Comparison of ENCODE assay signal across 22 cellular contexts in genomic region chr2:100185105-100185504, GRCh38.
"Had no signal": no experiment of that assay in that cellular context is flagged by ENCODE, and none has a peak within 500 bp of the region (broad histone marks: within the 10 kb centered on the region; RNA-seq: fewer than 3 reads in every experiment).

No MANE protein-coding gene starts in this region.

- ATAC-seq: activated T-cell treated with anti-CD3 and anti-CD28 coated beads, Interleukin-2, amount 50 U/mL, for 4 hours; activated T-helper 17 cell treated with anti-CD3 and anti-CD28 coated beads, Interleukin-2, amount 50 U/mL, for 72 hours; right lobe of liver had no signal

- H3K9me3 ChIP-seq: heart left ventricle, right lobe of liver, tibial nerve had no signal

- H3K27me3 ChIP-seq: heart left ventricle, right lobe of liver, tibial nerve had no signal

- DNase-seq: activated CD4-positive, alpha-beta memory T cell treated with anti-CD3 and anti-CD28 coated beads for 36 hours; activated CD4-positive, alpha-beta T cell treated with anti-CD3 and anti-CD28 coated beads, Interleukin-2, amount 10 ng/mL, durations not matched to agents 24 days and 14 days; activated CD4-positive, CD25-positive, alpha-beta regulatory T cell treated with anti-CD3 and anti-CD28 coated beads, Interleukin-2, amount 50 U/mL, for 72 hours; activated CD8-positive, alpha-beta memory T cell treated with anti-CD3 and anti-CD28 coated beads, Interleukin-2, amount 50 U/mL, for 48 hours; activated gamma-delta T cell treated with Interleukin-2 at 50 U/mL for 16 hours; activated naive CD4-positive, alpha-beta T cell treated with anti-CD3 and anti-CD28 coated beads, Interleukin-2, amount 50 U/mL, for 16 hours; activated T-cell treated with anti-CD3 and anti-CD28 coated beads, Interleukin-2, amount 50 U/mL, for 4 hours; amniotic stem cell; caudate nucleus; foreskin fibroblast; heart left ventricle; hypothalamus; immature natural killer cell; kidney; natural killer cell; right lobe of liver; stimulated activated CD4-positive, alpha-beta T cell treated with anti-CD3 and anti-CD28 coated beads, Interleukin-2, amount 100 ng/mL, for 48 hours; stimulated activated naive CD4-positive, alpha-beta T cell treated with Interleukin-2 at 50 U/mL for 16 hours; T-helper 9 cell had no signal

- H3K9me3 Mint-ChIP-seq: activated CD4-positive, alpha-beta memory T cell treated with anti-CD3 and anti-CD28 coated beads for 36 hours; activated CD4-positive, alpha-beta T cell treated with anti-CD3 and anti-CD28 coated beads, Interleukin-2, amount 10 ng/mL, durations not matched to agents 24 days and 14 days; activated T-cell treated with anti-CD3 and anti-CD28 coated beads, Interleukin-2, amount 50 U/mL, for 4 hours; activated T-helper 17 cell treated with anti-CD3 and anti-CD28 coated beads, Interleukin-2, amount 50 U/mL, for 72 hours; immature natural killer cell; natural killer cell had no signal

- H3K4me1 Mint-ChIP-seq: activated CD4-positive, alpha-beta T cell treated with anti-CD3 and anti-CD28 coated beads, Interleukin-2, amount 10 ng/mL, durations not matched to agents 24 days and 14 days; activated T-helper 17 cell treated with anti-CD3 and anti-CD28 coated beads, Interleukin-2, amount 50 U/mL, for 72 hours; immature natural killer cell; natural killer cell had no signal

- H3K36me3 ChIP-seq: heart left ventricle, right lobe of liver, tibial nerve had no signal

- H3K4me3 Mint-ChIP-seq: activated CD4-positive, alpha-beta memory T cell treated with anti-CD3 and anti-CD28 coated beads for 36 hours; activated CD4-positive, alpha-beta T cell treated with anti-CD3 and anti-CD28 coated beads, Interleukin-2, amount 10 ng/mL, durations not matched to agents 24 days and 14 days; activated T-cell treated with anti-CD3 and anti-CD28 coated beads, Interleukin-2, amount 50 U/mL, for 4 hours; activated T-helper 17 cell treated with anti-CD3 and anti-CD28 coated beads, Interleukin-2, amount 50 U/mL, for 72 hours; immature natural killer cell; natural killer cell had no signal

- H3K36me3 Mint-ChIP-seq: activated CD4-positive, alpha-beta memory T cell treated with anti-CD3 and anti-CD28 coated beads for 36 hours; immature natural killer cell; natural killer cell had no signal

- H3K27ac Mint-ChIP-seq: activated CD4-positive, alpha-beta memory T cell treated with anti-CD3 and anti-CD28 coated beads for 36 hours; activated CD4-positive, alpha-beta T cell treated with anti-CD3 and anti-CD28 coated beads, Interleukin-2, amount 10 ng/mL, durations not matched to agents 24 days and 14 days; activated T-helper 17 cell treated with anti-CD3 and anti-CD28 coated beads, Interleukin-2, amount 50 U/mL, for 72 hours; immature natural killer cell; natural killer cell; progenitor cell of endocrine pancreas had no signal

- H3K4me1 ChIP-seq: right lobe of liver had no signal

- H3K27ac ChIP-seq: heart left ventricle, right lobe of liver had no signal

- H3K4me3 ChIP-seq: heart left ventricle, right lobe of liver, tibial nerve had no signal
